1 cellular context compared by ENCODE assay signal in genomic region chr10:62491597-62491996, GRCh38.
TF ChIP-seq lines count a peak whose summit lies in the region.

No MANE protein-coding gene starts in this region.

TF ChIP-seq in HepG2, 621 proteins besides CTCF, POLR2A, EP300 and RAD21 (continued from another document and continues in another):
- TF ChIP-seq PRDM10 (CRISPR knock-in tag; IDR thresholded peaks at IDR 0.05; ENCODE audit: low read depth) (no peak), YY1 (IDR thresholded peaks at IDR 0.05; ENCODE audit: insufficient read depth, insufficient replicate concordance, low read depth, low read length) (no peak), DRAP1 (CRISPR knock-in tag; IDR thresholded peaks at IDR 0.05) (no peak), SETDB1 (CRISPR knock-in tag; IDR thresholded peaks at IDR 0.05; ENCODE audit: borderline replicate concordance) (no peak), NR1H2 (CRISPR knock-in tag; IDR thresholded peaks at IDR 0.05; ENCODE audit: borderline replicate concordance, low read depth) (no peak), SOX5 (CRISPR knock-in tag; IDR thresholded peaks at IDR 0.05; ENCODE audit: borderline replicate concordance) (peak; percentile 87), ZHX1 (CRISPR knock-in tag; IDR thresholded peaks at IDR 0.05; ENCODE audit: low read depth) (no peak), ZNF652 (CRISPR knock-in tag; IDR thresholded peaks at IDR 0.05; ENCODE audit: borderline replicate concordance, low read depth) (no peak), ZNF556 (CRISPR knock-in tag; IDR thresholded peaks at IDR 0.05; ENCODE audit: borderline replicate concordance) (no peak), RARG (CRISPR knock-in tag; IDR thresholded peaks at IDR 0.05; ENCODE audit: low read depth) (no peak), POGZ (CRISPR knock-in tag; IDR thresholded peaks at IDR 0.05) (no peak), ZNF501 (CRISPR knock-in tag; IDR thresholded peaks at IDR 0.05) (no peak), ZNF597 (CRISPR knock-in tag; IDR thresholded peaks at IDR 0.05) (no peak), HCFC1 (IDR thresholded peaks at IDR 0.05; ENCODE audit: low read depth, low read length) (no peak), TEAD2 (CRISPR knock-in tag; IDR thresholded peaks at IDR 0.05) (no peak), ZNF7 (CRISPR knock-in tag; IDR thresholded peaks at IDR 0.05) (no peak), SAP130 (CRISPR knock-in tag; IDR thresholded peaks at IDR 0.05; ENCODE audit: low read depth) (0 out of 2 replicates have a peak, but pooled peaks have one; percentile 18), PRDM4 (CRISPR knock-in tag; IDR thresholded peaks at IDR 0.05; ENCODE audit: borderline replicate concordance) (no peak), ATF3 (CRISPR knock-in tag; IDR thresholded peaks at IDR 0.05) (no peak), CEBPB (IDR thresholded peaks at IDR 0.05; ENCODE audit: borderline replicate concordance, low read depth, low read length) (peak; percentile 90), ZNF543 (CRISPR knock-in tag; IDR thresholded peaks at IDR 0.05) (no peak), ZBTB7B (CRISPR knock-in tag; IDR thresholded peaks at IDR 0.05) (no peak), FIP1L1 (IDR thresholded peaks at IDR 0.05; ENCODE audit: borderline replicate concordance, insufficient read depth, low read depth, low read length) (no peak), ARID3A (IDR thresholded peaks at IDR 0.05; ENCODE audit: low read depth, low read length) (no peak; the same call in 1 of the 2 replicates), MTERF4 (CRISPR knock-in tag; IDR thresholded peaks at IDR 0.05) (no peak), RFXAP (CRISPR knock-in tag; IDR thresholded peaks at IDR 0.05; ENCODE audit: borderline replicate concordance) (no peak), ZBTB7A (CRISPR knock-in tag; IDR thresholded peaks at IDR 0.05) (no peak), ZBTB34 (CRISPR knock-in tag; IDR thresholded peaks at IDR 0.05) (no peak), FOXP1 (IDR thresholded peaks at IDR 0.05) (no peak), FOXP1 (CRISPR knock-in tag; IDR thresholded peaks at IDR 0.05) (peak; percentile 23; the same call in 1 of the 2 replicates), ZBTB20 (CRISPR knock-in tag; IDR thresholded peaks at IDR 0.05; ENCODE audit: borderline replicate concordance, low read depth) (no peak), ZNF781 (CRISPR knock-in tag; IDR thresholded peaks at IDR 0.05; ENCODE audit: borderline replicate concordance, not compliant biosample characterization) (no peak), CSRNP1 (CRISPR knock-in tag; IDR thresholded peaks at IDR 0.05) (no peak), DR1 (CRISPR knock-in tag; IDR thresholded peaks at IDR 0.05) (no peak), ZNF343 (CRISPR knock-in tag; IDR thresholded peaks at IDR 0.05) (no peak), SALL2 (CRISPR knock-in tag; IDR thresholded peaks at IDR 0.05) (no peak), FOXA3 (CRISPR knock-in tag; IDR thresholded peaks at IDR 0.05) (peak; percentile 59), FOXA1 (IDR thresholded peaks at IDR 0.05) (no peak), FOXA1 (CRISPR knock-in tag; IDR thresholded peaks at IDR 0.05) (peak; percentile 31; the same call in 1 of the 2 replicates), TRAFD1 (CRISPR knock-in tag; IDR thresholded peaks at IDR 0.05; ENCODE audit: borderline replicate concordance) (no peak), TBP (CRISPR knock-in tag; IDR thresholded peaks at IDR 0.05) (no peak), TSC22D2 (CRISPR knock-in tag; IDR thresholded peaks at IDR 0.05; ENCODE audit: borderline replicate concordance) (no peak)
